32 cellular contexts compared by ENCODE assay signal in genomic region chr5:155651-156410, GRCh38. TPM values are rescaled to one million over a fixed set of nuclear protein-coding genes. Genes with fewer than 3 reads are reported as not detected.
DNase-seq lines count a peak whose midpoint lies in the region; ATAC-seq and TF ChIP-seq lines count a peak whose summit lies in the region.
"Had no signal": no experiment of that assay in that cellular context is flagged by ENCODE, and none has a peak within 500 bp of the region (broad histone marks: within the 10 kb centered on the region; RNA-seq: fewer than 3 reads in every experiment).

No MANE protein-coding gene starts in this region.

- H3K9me3 ChIP-seq in BLaER1 (no peaks in the 10 kb centered on the region), HEK293 (ENCODE audit: control insufficient read depth, insufficient read depth, low read depth, low read length) (no peaks in the 10 kb centered on the region), osteoblast (ENCODE audit: low read depth, low read length) (no peaks in the 10 kb centered on the region), PC-9 (ENCODE audit: insufficient read depth, low read depth) (no peaks in the 10 kb centered on the region)
- H3K9me3 ChIP-seq: Caco-2, gastroesophageal sphincter, tibial artery had no signal

- no TSS peak for BruUV-seq in PC-9 (replicated peaks; lab: Mats Ljungman, UMichigan)

- H4K20me1 ChIP-seq in BLaER1 (peaks cover 21% of the 10 kb centered on the region), osteoblast (ENCODE audit: insufficient read depth, low read length) (no peaks in the 10 kb centered on the region), PC-9 (ENCODE audit: insufficient read depth) (no peaks in the 10 kb centered on the region)

- no peaks in the 10 kb centered on the region for H3F3A ChIP-seq in PC-9 (ENCODE audit: insufficient read depth, low read depth)

- H3K4me1 ChIP-seq in BLaER1 = peaks cover 100% of the 10 kb centered on the region
- no peaks in the 10 kb centered on the region for H3K4me1 ChIP-seq in HEK293 (ENCODE audit: control insufficient read depth, insufficient read depth, low read length)
- peaks cover 32% of the 10 kb centered on the region for H3K4me1 ChIP-seq in osteoblast (ENCODE audit: insufficient read depth, low read length)
- no peaks in the 10 kb centered on the region for H3K4me1 ChIP-seq in PC-9 (replicated peaks; ENCODE audit: insufficient read depth)
- H3K4me1 ChIP-seq: Caco-2, gastroesophageal sphincter, tibial artery had no signal

- peak overlapping the region; percentile 85 for H3K27ac ChIP-seq in BLaER1
- no peak overlapping the region for H3K27ac ChIP-seq in HEK293 (ENCODE audit: extremely low read depth, low read depth, low read length)
- H3K27ac ChIP-seq in osteoblast (ENCODE audit: low read depth, low read length) = no peak overlapping the region
- no peak overlapping the region for H3K27ac ChIP-seq in PC-9
- H3K27ac ChIP-seq: gastroesophageal sphincter, tibial artery had no signal

- H3K9ac ChIP-seq in BLaER1 = peak overlapping the region; percentile 45; the same call in 1 of the 2 replicates

- H3K36me3 ChIP-seq in BLaER1 = peaks cover 71% of the 10 kb centered on the region
- peaks cover 3% of the 10 kb centered on the region in 2 experiments; a peak in 2 of 3 replicates for H3K36me3 ChIP-seq in HEK293 (ENCODE audit: control insufficient read depth in 2 of 2, insufficient read depth in 1 of 2, low read length in 2 of 2)
- H3K36me3 ChIP-seq in osteoblast (ENCODE audit: insufficient read depth, low read length) = no peaks in the 10 kb centered on the region
- H3K36me3 ChIP-seq in PC-9 (ENCODE audit: low read depth) = no peaks in the 10 kb centered on the region
- H3K36me3 ChIP-seq: gastroesophageal sphincter had no signal

- no peaks in the 10 kb centered on the region for H3K9me2 ChIP-seq in PC-9 (ENCODE audit: insufficient read depth)

- DNase-seq in ecto neural progenitor cell (ENCODE audit: low spot score) = peak; percentile 31
- DNase-seq in osteoblast (ENCODE audit: insufficient read length, low spot score, missing footprints) = peak; percentile 53
- no peak for DNase-seq in omental fat pad (ENCODE audit: low spot score)
- no peak for DNase-seq in PC-9
- DNase-seq: activated CD4-positive, alpha-beta T cell treated with anti-CD3 and anti-CD28 coated beads, Interleukin-2, amount 10 ng/mL, durations not matched to agents 24 days and 14 days; activated naive CD8-positive, alpha-beta T cell treated with anti-CD3 and anti-CD28 coated beads for 36 hours; C1 segment of cervical spinal cord; DMS79; GDM1; HCEC 1CT; immature natural killer cell; mesenchymal stem cell; MV-4-11; NCI-H187; NCI-H2171 treated with DMSO at 0.1 percent for 48 hours; NCI-H524; Right ventricle myocardium superior; stimulated activated CD8-positive, alpha-beta memory T cell treated with anti-CD3 and anti-CD28 coated beads, Interleukin-4, amount 100 ng/mL, for 48 hours; stimulated activated naive CD8-positive, alpha-beta T cell treated with anti-CD3 and anti-CD28 coated beads, Interleukin-15, amount 100 ng/mL, for 72 hours; tibial artery had no signal

- H3K4me3 ChIP-seq in BLaER1 (peak overlapping the region; percentile 42), HEK293 (ENCODE audit: low read depth, low read length) (no peak overlapping the region), osteoblast (ENCODE audit: insufficient read depth, low read length) (no peak overlapping the region), PC-9 (no peak overlapping the region)
- H3K4me3 ChIP-seq: gastroesophageal sphincter, tibial artery had no signal

- ATAC-seq in HG03354 (IDR thresholded peaks at IDR 0.05; ENCODE audit: poor library complexity, severe bottlenecking, unreplicated experiment) (no peak), omental fat pad (ENCODE audit: low FRiP score) (no peak), GM19455 (IDR thresholded peaks at IDR 0.05; ENCODE audit: unreplicated experiment) (no peak)
- ATAC-seq: gastroesophageal sphincter; HepG2; left lobe of liver; stimulated activated naive CD8-positive, alpha-beta T cell treated with anti-CD3 and anti-CD28 coated beads, Interleukin-15, amount 100 ng/mL, for 72 hours had no signal

- intact Hi-C loops in PC-9 (cut with micrococcal nuclease; ENCODE audit: unreplicated experiment) = no loop called here

- TF ChIP-seq CTCF in HEK293 (tag by site-specific recombination; IDR thresholded peaks at IDR 0.05) = no peak
- no peak for TF ChIP-seq CTCF in osteoblast (IDR thresholded peaks at IDR 0.05; ENCODE audit: extremely low read depth, low read depth, low read length)
- TF ChIP-seq CTCF in omental fat pad (IDR thresholded peaks at IDR 0.05) = no peak
- no peak for TF ChIP-seq CTCF in PC-9 (conservative IDR thresholded peaks at IDR 0.05)

- H2AFZ ChIP-seq in osteoblast (ENCODE audit: low read length) = no peak overlapping the region
- H2AFZ ChIP-seq in PC-9 = no peak overlapping the region

- H3K79me2 ChIP-seq in osteoblast (ENCODE audit: insufficient read depth, low read length) (no peaks in the 10 kb centered on the region), PC-9 (ENCODE audit: low read depth) (no peaks in the 10 kb centered on the region)

- H3K4me2 ChIP-seq in BLaER1 (peak overlapping the region; percentile 82), osteoblast (ENCODE audit: insufficient read depth, low read length) (no peak overlapping the region), PC-9 (no peak overlapping the region)

- H3K27me3 ChIP-seq in BLaER1 (no peaks in the 10 kb centered on the region), osteoblast (ENCODE audit: insufficient read depth, low read length) (no peaks in the 10 kb centered on the region), PC-9 (ENCODE audit: insufficient read depth, low read depth) (peaks cover 98% of the 10 kb centered on the region)

- POLR2A ChIA-PET in HEK293 (lab: Yijun Ruan, JAX) = no interaction called here
- POLR2A ChIA-PET in PC-9 (lab: Charles Lee; ENCODE audit: unreplicated experiment) = no interaction called here

- CTCF ChIA-PET in HEK293 (lab: Yijun Ruan, JAX) (no interaction called here), PC-9 (lab: Charles Lee) (no interaction called here)

TF ChIP-seq in HEK293, 187 proteins besides CTCF, POLR2A, EP300 and RAD21:
- TF ChIP-seq SCRT1 (tag by site-specific recombination; IDR thresholded peaks at IDR 0.05; ENCODE audit: borderline replicate concordance) = peak; percentile 61; the same call in 1 of the 2 replicates
- TF ChIP-seq ZNF529 (tag by site-specific recombination; IDR thresholded peaks at IDR 0.05; ENCODE audit: insufficient replicate concordance) = no peak
- no peak for TF ChIP-seq ZBTB7A (tag by site-specific recombination; IDR thresholded peaks at IDR 0.05; ENCODE audit: low read depth)
- TF ChIP-seq ZFHX2 (tag by site-specific recombination; conservative IDR thresholded peaks at IDR 0.05) = no peak
- no peak for TF ChIP-seq PBX3 (CRISPR knock-in tag; IDR thresholded peaks at IDR 0.05)
- no peak for TF ChIP-seq ZFP69B (tag by site-specific recombination; IDR thresholded peaks at IDR 0.05)
- no peak for TF ChIP-seq ZNF830 (tag by site-specific recombination; IDR thresholded peaks at IDR 0.05; ENCODE audit: low read depth)
- TF ChIP-seq ZNF510 (tag by site-specific recombination; IDR thresholded peaks at IDR 0.05; ENCODE audit: insufficient replicate concordance) = no peak
- TF ChIP-seq ZBTB1 (tag by site-specific recombination; IDR thresholded peaks at IDR 0.05) = no peak
- peak; percentile 86 for TF ChIP-seq SCRT2 (tag by site-specific recombination; IDR thresholded peaks at IDR 0.05)
- TF ChIP-seq KLF9 (tag by site-specific recombination; IDR thresholded peaks at IDR 0.05; ENCODE audit: low read depth) = no peak
- TF ChIP-seq, protein P1, sequence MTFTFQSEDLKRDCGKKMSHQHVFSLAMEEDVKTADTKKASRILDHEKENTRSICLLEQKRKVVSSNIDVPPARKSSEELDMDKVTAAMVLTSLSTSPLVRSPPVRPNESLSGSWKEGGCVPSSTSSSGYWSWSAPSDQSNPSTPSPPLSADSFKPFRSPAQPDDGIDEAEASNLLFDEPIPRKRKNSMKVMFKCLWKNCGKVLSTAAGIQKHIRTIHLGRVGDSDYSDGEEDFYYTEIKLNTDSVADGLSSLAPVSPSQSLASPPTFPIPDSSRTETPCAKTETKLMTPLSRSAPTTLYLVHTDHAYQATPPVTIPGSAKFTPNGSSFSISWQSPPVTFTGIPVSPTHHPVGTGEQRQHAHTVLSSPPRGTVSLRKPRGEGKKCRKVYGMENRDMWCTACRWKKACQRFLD (tag by site-specific recombination; IDR thresholded peaks at IDR 0.05) = no peak
- TF ChIP-seq ZNF555 (tag by site-specific recombination; conservative IDR thresholded peaks at IDR 0.05) = no peak
- no peak for TF ChIP-seq ZNF354C (tag by site-specific recombination; IDR thresholded peaks at IDR 0.05; ENCODE audit: borderline replicate concordance, low read depth)

RNA-seq across cellular contexts. Expression of gene LRRC14B, which starts 35.5 kb away (rescaled TPM):
- total RNA-seq in osteoblast (under 0.01 TPM in 1 of 2 replicates, not detected in the other), omental fat pad (not detected), PC-9 (2021) (not detected in 2 replicates)
- total RNA-seq: activated CD4-positive, alpha-beta T cell treated with anti-CD3 and anti-CD28 coated beads, Interleukin-2, amount 10 ng/mL, durations not matched to agents 24 days and 14 days; aorta; Caco-2; dermis microvascular lymphatic vessel endothelial cell; endothelial cell of umbilical vein; fibroblast of lung; gastroesophageal sphincter; HepG2; left lobe of liver had no signal

Comparison
In these comparisons a context has a peak if more than half of its experiments do, and no peak if none do; other contexts are left out.
1. DNase-seq: peak in ecto neural progenitor cell (single experiment) and osteoblast (single experiment); none in omental fat pad (single experiment) and PC-9 (0 of 2).